In genomic region chr14:45135659-45136314, GRCh38 we compare ENCODE assay signal across 8 cellular contexts.
DNase-seq lines count a peak whose midpoint lies in the region; ATAC-seq and TF ChIP-seq lines count a peak whose summit lies in the region.

Gene FANCM, plus strand, starts transcription at chr14:45135930. Its CDS starts 102 bp downstream, at chr14:45136032.

- peak within 1 kb of the TSS; percentile 92 for H3K4me3 ChIP-seq in AG04449 (ENCODE audit: low read depth, low read length)

- CTCF ChIA-PET in AG04449 (lab: Yijun Ruan, JAX), result interaction anchor here (1.0 to 1.4 kb wide), 4 partner anchors 14 to 222 kb away, joined by 3 to 6 read pairs (median 4); no protein-coding TSS in a partner anchor

- H3K36me3 Mint-ChIP-seq in central memory CD8-positive, alpha-beta T cell (ENCODE audit: insufficient read depth), result peaks cover 21% of the 10 kb centered on the region

- peaks cover 39% of the 10 kb centered on the region for H3K4me1 Mint-ChIP-seq in central memory CD8-positive, alpha-beta T cell

- no peak for TF ChIP-seq CTCF in AG04449 (IDR thresholded peaks at IDR 0.05; ENCODE audit: insufficient read depth, low read length, missing control alignments)

- ATAC-seq in GM18907 (IDR thresholded peaks at IDR 0.05; ENCODE audit: unreplicated experiment), result peak; percentile 52
- ATAC-seq in HG03280 (IDR thresholded peaks at IDR 0.05; ENCODE audit: unreplicated experiment), result peak; percentile 40
- ATAC-seq in central memory CD8-positive, alpha-beta T cell (replicated peaks; ENCODE audit: extremely low read depth, poor library complexity, severe bottlenecking), result peak; percentile 46

- peak within 1 kb of the TSS; percentile 98 for H3K27ac Mint-ChIP-seq in central memory CD8-positive, alpha-beta T cell (ENCODE audit: low read depth)

- H3K27me3 Mint-ChIP-seq in central memory CD8-positive, alpha-beta T cell, result no peaks in the 10 kb centered on the region

- peak within 1 kb of the TSS; percentile 98 for H3K4me3 Mint-ChIP-seq in central memory CD8-positive, alpha-beta T cell

- peak; percentile 89 for DNase-seq in AG04449 (ENCODE audit: low read depth, low spot score)
- DNase-seq in NCI-H345 treated with DMSO at 0.1 percent for 48 hours (lab: John Stamatoyannopoulos, UW; ENCODE audit: unreplicated experiment), result peak; percentile 95
- peak; percentile 40 to 66 (median 56) for DNase-seq in activated CD4-positive, CD25-positive, alpha-beta regulatory T cell (lab: John Stamatoyannopoulos, UW)
- DNase-seq in central memory CD8-positive, alpha-beta T cell (ENCODE audit: low spot score in 2 of 2), result peak; percentile 75 to 81
- peak; percentile 99 for DNase-seq in inferior parietal cortex (ENCODE audit: extremely low spot score)
- DNase-seq in stimulated activated CD4-positive, alpha-beta T cell treated with anti-CD3 and anti-CD28 coated beads, Interleukin-12 subunit alpha, Interleukin-12 subunit beta, amount 100 ng/mL, for 24 hours (ENCODE audit: low read depth in 2 of 2), result peak; percentile 73 to 80

- H3K9me3 Mint-ChIP-seq in central memory CD8-positive, alpha-beta T cell, result no peaks in the 10 kb centered on the region

- POLR2A ChIA-PET in AG04449 (lab: Yijun Ruan, JAX), result no interaction called here

Comparison
In these comparisons a context has a peak if more than half of its experiments do, and no peak if none do; other contexts are left out.
1. Peak in every context shown above with its lines: DNase-seq, ATAC-seq and H3K4me3 ChIP-seq.